In genomic region chr20:61263084-61263695, GRCh38 we compare ENCODE assay signal across 8 cellular contexts. TPM values are rescaled to one million over a fixed set of nuclear protein-coding genes. Genes with fewer than 3 reads are reported as not detected.
A peak's percentile ranks its signal among the peaks of the same experiment; 100 is the strongest.
DNase-seq lines count a peak whose midpoint lies in the region; ATAC-seq, FAIRE-seq and TF ChIP-seq lines count a peak whose summit lies in the region.

No MANE protein-coding gene starts in this region.

- H3K36me3 ChIP-seq in colonic mucosa = no peaks in the 10 kb centered on the region
- H3K36me3 ChIP-seq in pancreas = no peaks in the 10 kb centered on the region

- H3K4me1 ChIP-seq in colonic mucosa (no peaks in the 10 kb centered on the region), pancreas (no peaks in the 10 kb centered on the region)

- intact Hi-C loops in colonic mucosa (cut with DNase I) = no loop called here
- intact Hi-C loops in pancreas (cut with DNase I) = no loop called here

- H3K9ac ChIP-seq in colonic mucosa (ENCODE audit: low read depth in 2 of 2, low read length in 2 of 2) = no peak overlapping the region

- H3K27ac ChIP-seq in colonic mucosa = no peak overlapping the region
- H3K27ac ChIP-seq in pancreas = no peak overlapping the region

- TF ChIP-seq CTCF in GM12864 (IDR thresholded peaks at IDR 0.05; ENCODE audit: low read depth, low read length, missing control alignments) (peak; percentile 62), colonic mucosa (IDR thresholded peaks at IDR 0.05) (peak; percentile 83), pancreas (IDR thresholded peaks at IDR 0.05) (peak; percentile 60 to 78 (median 74))

- FAIRE-seq in pancreas (lab: Jason Lieb, UNC) = no peak

- 29 to 32% methylated on average over 10 of the region's 10 CpGs for WGBS in pancreas, 2 donors

- ATAC-seq in pancreas (peak in 1 of 4 donors; percentile 54), HG03108 (IDR thresholded peaks at IDR 0.05; ENCODE audit: unreplicated experiment) (no peak)

- H3K4me3 ChIP-seq in GM12864 (ENCODE audit: low read depth, low read length) (no peak overlapping the region), colonic mucosa (no peak overlapping the region), pancreas (no peak overlapping the region)

- DNase-seq in GM12864 (ENCODE audit: low read depth) = no peak
- peak; percentile 25 for DNase-seq in colonic mucosa
- peak in 1 of 6 donors; percentile 66 for DNase-seq in pancreas
- no peak for DNase-seq in GM19238 (ENCODE audit: insufficient read length, low spot score)
- no peak for DNase-seq in NCI-H187 treated with DMSO at 0.1 percent for 48 hours (lab: John Stamatoyannopoulos, UW)
- DNase-seq in DMS79 treated with DMSO at 0.1 percent for 48 hours (lab: John Stamatoyannopoulos, UW) = no peak

- H3K27me3 ChIP-seq in colonic mucosa = no peaks in the 10 kb centered on the region
- H3K27me3 ChIP-seq in pancreas = no peaks in the 10 kb centered on the region

- H3K9me3 ChIP-seq in colonic mucosa = no peaks in the 10 kb centered on the region
- no peaks in the 10 kb centered on the region for H3K9me3 ChIP-seq in pancreas

TF ChIP-seq in PFSK-1, 5 proteins besides CTCF, POLR2A, EP300 and RAD21:
- TF ChIP-seq SIN3A (IDR thresholded peaks at IDR 0.05; ENCODE audit: borderline replicate concordance, insufficient read depth, low read length) (no peak), POLR2AphosphoS5 (IDR thresholded peaks at IDR 0.05; ENCODE audit: low read depth, low read length) (0 out of 2 replicates have a peak, but pooled peaks have one; percentile 19)

RNA-seq across cellular contexts. Expression of gene CDH4, which starts 11.1 kb away (rescaled TPM):
- polyA plus RNA-seq in PFSK-1 (2012; ENCODE audit: insufficient read length, low read depth) = 74.2 TPM
- total RNA-seq in colonic mucosa (under 1 TPM in 1 of 2 donors, not detected in 1; 0.08 TPM), pancreas (1 to 10 TPM in 2 of 6 donors, under 1 TPM in 4; 0.04 to 1.4 (median 0.33) TPM)
- polyA plus RNA-seq in pancreas = under 1 TPM; 0.21 to 0.27 TPM
